10 cellular contexts compared by ENCODE assay signal in the genomic region with DNA sequence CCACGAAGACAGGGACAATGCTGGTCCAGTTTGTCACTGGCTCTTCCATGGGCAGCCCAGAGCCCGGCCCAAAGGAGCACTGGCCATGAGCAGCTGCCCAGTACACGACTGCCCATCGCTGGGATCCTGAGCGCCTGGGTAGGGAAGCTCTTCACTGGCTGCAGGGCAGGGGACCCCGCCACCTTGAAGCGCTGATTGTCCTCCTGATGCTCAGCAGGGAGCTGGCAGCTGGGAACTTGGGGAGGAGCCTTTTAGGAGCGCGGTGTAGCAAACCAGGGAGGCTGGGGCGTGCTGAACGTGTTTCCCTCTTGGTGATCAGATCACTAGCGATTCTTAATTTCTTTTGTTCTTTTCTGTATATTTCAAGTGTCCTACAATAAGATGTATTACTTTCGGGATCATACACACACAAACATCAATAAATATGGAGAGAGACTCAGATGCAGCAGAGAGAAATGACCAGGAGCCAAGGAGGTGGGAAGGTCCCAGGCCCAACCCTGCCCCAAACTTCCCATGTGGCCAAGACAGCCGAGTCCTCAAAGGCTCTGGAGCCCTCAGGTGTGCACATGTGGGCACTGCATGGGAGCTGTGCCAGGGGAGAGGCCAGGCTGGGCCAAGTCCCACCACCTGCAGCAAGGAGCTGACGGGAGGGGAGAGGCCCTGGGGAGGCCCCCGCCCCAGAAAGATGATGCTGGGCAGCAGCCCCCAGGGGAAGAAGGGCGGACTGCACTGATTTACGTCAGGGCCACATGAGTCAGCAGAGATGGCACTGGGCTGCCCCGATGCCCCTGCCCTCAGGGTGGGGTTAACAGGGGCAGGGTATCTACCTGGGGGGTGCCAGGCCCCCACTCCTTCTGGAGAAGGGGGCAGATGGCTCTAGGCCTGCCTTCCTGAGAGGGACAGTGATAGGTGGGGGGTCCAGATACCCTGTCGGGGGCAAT. TPM values are rescaled to one million over a fixed set of nuclear protein-coding genes. Genes with fewer than 3 reads are reported as not detected.
DNase-seq lines count a peak whose midpoint lies in the region; TF ChIP-seq lines count a peak whose summit lies in the region.
"Had no signal": no experiment of that assay in that cellular context is flagged by ENCODE, and none has a peak within 500 bp of the region (broad histone marks: within the 10 kb centered on the region; RNA-seq: fewer than 3 reads in every experiment).

No MANE protein-coding gene starts in this region.

- no peak overlapping the region for H3K27ac Mint-ChIP-seq in T-helper 1 cell treated with Interleukin-12 subunit alpha and Interleukin-12 subunit beta and Interleukin-4 antibody, amounts not matched to agents 30 μg/mL and 1 μg/mL, for 36 hours
- peak overlapping the region; percentile 15 to 97 (median 87) for H3K27ac Mint-ChIP-seq in brain

- H3K9me3 ChIP-seq in neuron (ENCODE audit: low read length) (no peaks in the 10 kb centered on the region), A673 (ENCODE audit: low read depth, low read length, poor library complexity, severe bottlenecking) (no peaks in the 10 kb centered on the region), GM23248 (ENCODE audit: low read depth) (no peaks in the 10 kb centered on the region)
- H3K9me3 ChIP-seq: pancreas had no signal

- H4K20me1 ChIP-seq in GM23248 (ENCODE audit: insufficient read depth) = no peaks in the 10 kb centered on the region

- peaks cover 2% of the 10 kb centered on the region for H3K4me1 Mint-ChIP-seq in T-helper 1 cell treated with Interleukin-12 subunit alpha and Interleukin-12 subunit beta and Interleukin-4 antibody, amounts not matched to agents 30 μg/mL and 1 μg/mL, for 36 hours (ENCODE audit: low read depth)
- peaks cover 32% of the 10 kb centered on the region for H3K4me1 Mint-ChIP-seq in brain

- H3K27me3 ChIP-seq in neuron (ENCODE audit: insufficient read depth, low read length) = peaks cover 17% of the 10 kb centered on the region
- H3K27me3 ChIP-seq in A673 (replicated peaks; ENCODE audit: insufficient read depth, low read depth, low read length, poor library complexity) = peaks cover 36% of the 10 kb centered on the region
- no peaks in the 10 kb centered on the region; the same call in 1 of the 2 replicates for H3K27me3 ChIP-seq in GM23248 (replicated peaks; ENCODE audit: insufficient read depth)

- WGBS in GM23248 (ENCODE audit: low coverage in 1 of 2, low lambda C conversion rate in 2 of 2, missing lambda C conversion rate in 2 of 2), 2 experiments = 32 to 41% methylated on average over 12 to 13 of the region's 20 CpGs

- H3K9me2 ChIP-seq in GM23248 (ENCODE audit: insufficient read depth) = no peaks in the 10 kb centered on the region

- peaks cover 35% of the 10 kb centered on the region for H3K27me3 Mint-ChIP-seq in T-helper 1 cell treated with Interleukin-12 subunit alpha and Interleukin-12 subunit beta and Interleukin-4 antibody, amounts not matched to agents 30 μg/mL and 1 μg/mL, for 36 hours (ENCODE audit: low read depth)
- peaks cover 28% of the 10 kb centered on the region for H3K27me3 Mint-ChIP-seq in brain

- H3K4me1 ChIP-seq in neuron (ENCODE audit: insufficient read depth, low read length) (peaks cover 63% of the 10 kb centered on the region), A673 (ENCODE audit: insufficient read depth, low read length, poor library complexity, severe bottlenecking) (no peaks in the 10 kb centered on the region), GM23248 (ENCODE audit: insufficient read depth) (no peaks in the 10 kb centered on the region)
- H3K4me1 ChIP-seq: pancreas had no signal

- no peak overlapping the region for H2AFZ ChIP-seq in neuron (ENCODE audit: low read depth, low read length)
- H2AFZ ChIP-seq in GM23248 = no peak overlapping the region

- no peak overlapping the region for H3K9ac ChIP-seq in GM23248

- intact Hi-C loops in A673 (cut with micrococcal nuclease; ENCODE audit: unreplicated experiment) = no loop called here

- no peak for DNase-seq in T-helper 1 cell
- DNase-seq in NCI-H146 (lab: John Stamatoyannopoulos, UW) = peak; percentile 38
- no peak for DNase-seq in mucosa of gallbladder (ENCODE audit: low spot score)
- DNase-seq in A673 (ENCODE audit: low spot score) = no peak
- DNase-seq in GM23248 = no peak
- DNase-seq: erythroblast had no signal

- H3K4me3 ChIP-seq in neuron (ENCODE audit: low read length) (peak overlapping the region; percentile 50), A673 (ENCODE audit: low read depth, low read length, poor library complexity, severe bottlenecking) (no peak overlapping the region), GM23248 (no peak overlapping the region)
- H3K4me3 ChIP-seq: pancreas had no signal

- no peaks in the 10 kb centered on the region for H3K9me3 Mint-ChIP-seq in T-helper 1 cell treated with Interleukin-12 subunit alpha and Interleukin-12 subunit beta and Interleukin-4 antibody, amounts not matched to agents 30 μg/mL and 1 μg/mL, for 36 hours
- H3K9me3 Mint-ChIP-seq in brain = peaks cover 0 to 34% (median 3%) of the 10 kb centered on the region in 5 experiments

- no peaks in the 10 kb centered on the region for H3K79me2 ChIP-seq in GM23248 (ENCODE audit: insufficient read depth)

- POLR2A ChIA-PET in A673 (lab: Charles Lee; ENCODE audit: low non-redundant PET) = no interaction called here

- H3K27ac ChIP-seq in A673 (ENCODE audit: low read depth, low read length, poor library complexity, severe bottlenecking) (no peak overlapping the region), GM23248 (no peak overlapping the region)
- H3K27ac ChIP-seq: pancreas had no signal

- no peaks in the 10 kb centered on the region for H3F3A ChIP-seq in GM23248 (ENCODE audit: insufficient read depth)

- no TSS peak for BruUV-seq in A673 (replicated peaks; lab: Mats Ljungman, UMichigan)

- H3K4me3 Mint-ChIP-seq in T-helper 1 cell treated with Interleukin-12 subunit alpha and Interleukin-12 subunit beta and Interleukin-4 antibody, amounts not matched to agents 30 μg/mL and 1 μg/mL, for 36 hours = peak overlapping the region; percentile 59
- H3K4me3 Mint-ChIP-seq in brain = peak overlapping the region; percentile 68 to 92 (median 83)

- H3K36me3 ChIP-seq in neuron (ENCODE audit: insufficient read depth, low read length) (no peaks in the 10 kb centered on the region), A673 (ENCODE audit: insufficient read depth, low read length, poor library complexity, severe bottlenecking) (no peaks in the 10 kb centered on the region), GM23248 (ENCODE audit: low read depth) (no peaks in the 10 kb centered on the region)
- H3K36me3 ChIP-seq: pancreas had no signal

- CTCF ChIA-PET in A673 (lab: Charles Lee) = interaction anchor here (0.5 kb wide), 1 partner anchor 17 kb away, joined by 4 read pairs; no protein-coding TSS in a partner anchor

- peak in 1 of 2 experiments; percentile 21 for TF ChIP-seq CTCF in brain (conservative IDR thresholded peaks at IDR 0.05)
- TF ChIP-seq CTCF in A673 (conservative IDR thresholded peaks at IDR 0.05; ENCODE audit: low read depth, low read length) = no peak

- in situ Hi-C loops in GM23248 (cut with MboI) = no loop called here

- no peak overlapping the region for H3K4me2 ChIP-seq in GM23248 (ENCODE audit: unreplicated experiment)

- H3K36me3 Mint-ChIP-seq in T-helper 1 cell treated with Interleukin-12 subunit alpha and Interleukin-12 subunit beta and Interleukin-4 antibody, amounts not matched to agents 30 μg/mL and 1 μg/mL, for 36 hours (ENCODE audit: low read depth) = no peaks in the 10 kb centered on the region
- no peaks in the 10 kb centered on the region for H3K36me3 Mint-ChIP-seq in brain

RNA-seq across cellular contexts. Expression of gene L1CAM, which starts 1.6 kb away (rescaled TPM):
- 91.5 TPM for polyA plus RNA-seq in brain (ENCODE audit: insufficient read depth, low read depth, low replicate concordance)
- 10.0 TPM for total RNA-seq in mucosa of gallbladder
- 0.64 and 0.87 TPM in 2 replicates for total RNA-seq in A673 (2021)
- total RNA-seq in GM23248 (2014; rRNA removed; shearing (Covaris generic)) = 1.9 TPM in 1 of 2 replicates, not detected in the other
- polyA plus RNA-seq in GM23248 (2016; fragmentation: Nextera tagmentation; extraction: Ambion mirVana) = 0.34 and 0.38 TPM in 2 replicates

RNA-seq across cellular contexts. Expression of gene AVPR2, which starts 20.1 kb away (rescaled TPM):
- polyA plus RNA-seq in brain (ENCODE audit: insufficient read depth, low read depth, low replicate concordance) (not detected), GM23248 (2016; fragmentation: Nextera tagmentation; extraction: Ambion mirVana) (not detected in 2 replicates)
- total RNA-seq in mucosa of gallbladder (1.1 TPM), A673 (2021) (not detected in 2 replicates)
- total RNA-seq in GM23248 (2014; rRNA removed; shearing (Covaris generic)) = not detected in 2 replicates

RNA-seq across cellular contexts. Expression of gene ARHGAP4, which starts 41.7 kb away (rescaled TPM):
- polyA plus RNA-seq in brain (ENCODE audit: insufficient read depth, low read depth, low replicate concordance) (16.3 TPM), GM23248 (2016; fragmentation: Nextera tagmentation; extraction: Ambion mirVana) (0.43 and 0.45 TPM in 2 replicates)
- total RNA-seq in mucosa of gallbladder (53.8 TPM), A673 (2021) (43.0 and 45.7 TPM in 2 replicates)
- 2.8 TPM in 1 of 2 replicates, not detected in the other for total RNA-seq in GM23248 (2014; rRNA removed; shearing (Covaris generic))

RNA-seq across cellular contexts. Expression of gene NAA10, which starts 50.4 kb away (rescaled TPM):
- polyA plus RNA-seq in brain (ENCODE audit: insufficient read depth, low read depth, low replicate concordance) = 118 TPM
- 81.6 TPM for total RNA-seq in mucosa of gallbladder
- total RNA-seq in A673 (2021) = 136 and 140 TPM in 2 replicates
- total RNA-seq in GM23248 (2014; rRNA removed; shearing (Covaris generic)) = 105 and 154 TPM in 2 replicates
- 161 and 166 TPM in 2 replicates for polyA plus RNA-seq in GM23248 (2016; fragmentation: Nextera tagmentation; extraction: Ambion mirVana)

RNA-seq across cellular contexts. Expression of gene PDZD4, which starts 54.1 kb away (rescaled TPM):
- polyA plus RNA-seq in brain (ENCODE audit: insufficient read depth, low read depth, low replicate concordance) (128 TPM), GM23248 (2016; fragmentation: Nextera tagmentation; extraction: Ambion mirVana) (not detected in 2 replicates)
- total RNA-seq in mucosa of gallbladder (15.1 TPM), A673 (2021) (2.6 and 6.0 TPM in 2 replicates)
- total RNA-seq in GM23248 (2014; rRNA removed; shearing (Covaris generic)) = 1.5 TPM in 1 of 2 replicates, not detected in the other

Comparison
In these comparisons a context has a peak if more than half of its experiments do, and no peak if none do; other contexts are left out.
1. RNA of gene ARHGAP4, which starts 41.7 kb away (total RNA-seq): 53.8 TPM in mucosa of gallbladder (single experiment) and 43.0 to 45.7 TPM in A673; 2.8 TPM in GM23248; every median in the first group is over 10 times any median in the second.